ENCODE assay signal across 11 cellular contexts in the genomic region with DNA sequence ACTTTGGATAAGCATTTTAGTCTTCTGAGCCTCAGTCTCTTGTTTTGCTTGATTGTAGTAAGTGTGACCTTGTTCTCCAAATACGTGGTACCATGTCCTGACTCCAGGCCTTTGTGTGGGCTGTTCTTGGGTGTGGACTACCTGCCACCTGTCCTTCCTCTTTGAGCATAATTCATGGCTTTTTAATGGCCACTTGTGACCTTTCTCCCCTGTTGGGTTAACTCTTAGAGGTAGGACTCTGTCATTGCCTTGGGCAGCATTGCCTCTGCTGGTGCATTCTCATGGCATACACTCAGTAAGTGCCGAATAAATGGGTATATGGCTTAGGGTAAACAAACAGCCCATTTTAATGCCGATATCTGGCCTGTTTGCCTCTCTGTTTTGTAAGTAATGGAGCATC. TPM values are rescaled to one million over a fixed set of nuclear protein-coding genes. Genes with fewer than 3 reads are reported as not detected.
A peak's percentile ranks its signal among the peaks of the same experiment; 100 is the strongest.
DNase-seq lines count a peak whose midpoint lies in the region; ATAC-seq and TF ChIP-seq lines count a peak whose summit lies in the region.
"Had no signal": no experiment of that assay in that cellular context is flagged by ENCODE, and none has a peak within 500 bp of the region (broad histone marks: within the 10 kb centered on the region; RNA-seq: fewer than 3 reads in every experiment).

No MANE protein-coding gene starts in this region.

- no peaks in the 10 kb centered on the region for H3K36me3 Mint-ChIP-seq in T-helper 17 cell (ENCODE audit: low read depth)

- H3K27me3 ChIP-seq in ACC112 (ENCODE audit: insufficient read depth, low read length), result no peaks in the 10 kb centered on the region
- no peaks in the 10 kb centered on the region for H3K27me3 ChIP-seq in hepatocyte
- H3K27me3 ChIP-seq: SJCRH30 had no signal

- H3K27ac ChIP-seq in ACC112 (ENCODE audit: low read depth, low read length) (0 out of 2 replicates have a peak overlapping the region, but pooled peaks have one; percentile 88), hepatocyte (no peak overlapping the region)
- H3K27ac ChIP-seq: SJCRH30 had no signal

- no peak for TF ChIP-seq CTCF in hepatocyte (IDR thresholded peaks at IDR 0.05; ENCODE audit: poor library complexity)

- no peaks in the 10 kb centered on the region for H3K9me2 ChIP-seq in hepatocyte (replicated peaks; ENCODE audit: insufficient read depth)

- DNase-seq in COLO668 (lab: John Stamatoyannopoulos, UW; ENCODE audit: unreplicated experiment) (peak; percentile 32), T-helper 17 cell (no peak), hepatocyte (ENCODE audit: low spot score) (no peak), cerebellar cortex (ENCODE audit: low spot score) (no peak), medulla oblongata (ENCODE audit: extremely low spot score) (no peak), AG08396 (ENCODE audit: low spot score) (no peak)
- DNase-seq: nucleus accumbens; SJCRH30; stimulated activated CD4-positive, alpha-beta T cell treated with anti-CD3 and anti-CD28 coated beads, Interleukin-2, amount 100 ng/mL, for 24 hours had no signal

- H3K4me2 ChIP-seq in hepatocyte, result peak overlapping the region; percentile 95

- H3K27ac Mint-ChIP-seq in T-helper 17 cell, result peak overlapping the region; percentile 71

- H3K4me1 Mint-ChIP-seq in T-helper 17 cell, result peaks cover 40% of the 10 kb centered on the region

- no peaks in the 10 kb centered on the region for H3K27me3 Mint-ChIP-seq in T-helper 17 cell

- H3K4me3 ChIP-seq in ACC112 (ENCODE audit: low read depth, low read length) (no peak overlapping the region), hepatocyte (no peak overlapping the region)
- H3K4me3 ChIP-seq: SJCRH30 had no signal

- 78% methylated on average over 3 of the region's 3 CpGs for WGBS in hepatocyte (ENCODE audit: low lambda C conversion rate, missing lambda C conversion rate)

- H2AFZ ChIP-seq in ACC112 (ENCODE audit: low read length, unreplicated experiment) (no peak overlapping the region), hepatocyte (no peak overlapping the region)

- H3K9me3 ChIP-seq in T-helper 17 cell (ENCODE audit: control insufficient read depth, low read length, poor library complexity, severe bottlenecking), result no peaks in the 10 kb centered on the region
- H3K9me3 ChIP-seq in hepatocyte (ENCODE audit: low read depth), result no peaks in the 10 kb centered on the region
- H3K9me3 ChIP-seq: SJCRH30 had no signal

- peaks cover 74% of the 10 kb centered on the region for H3K79me2 ChIP-seq in ACC112 (ENCODE audit: control insufficient read depth, insufficient read depth, low read length, unreplicated experiment)
- H3K79me2 ChIP-seq in hepatocyte, result peaks cover 73% of the 10 kb centered on the region

- ATAC-seq in T-helper 17 cell, result no peak
- ATAC-seq in HG03460 (IDR thresholded peaks at IDR 0.05; ENCODE audit: unreplicated experiment), result no peak

- H3K4me1 ChIP-seq in ACC112 (ENCODE audit: control insufficient read depth, insufficient read depth, low read length, unreplicated experiment) (peaks cover 37% of the 10 kb centered on the region), hepatocyte (ENCODE audit: insufficient read depth) (peaks cover 26% of the 10 kb centered on the region)

- H3K36me3 ChIP-seq in ACC112 (ENCODE audit: insufficient read depth, low read length) (no peaks in the 10 kb centered on the region), hepatocyte (replicated peaks; ENCODE audit: insufficient read depth, low read depth) (no peaks in the 10 kb centered on the region)

- H4K20me1 ChIP-seq in hepatocyte (ENCODE audit: insufficient read depth, poor library complexity, severe bottlenecking), result peaks cover 7% of the 10 kb centered on the region

- H3K4me3 Mint-ChIP-seq in T-helper 17 cell, result peak overlapping the region; percentile 28

RNA-seq across cellular contexts. Expression of gene NSD2, which starts 3.0 kb away (rescaled TPM):
- total RNA-seq in T-helper 17 cell, result 10 to 100 TPM; 55.0 to 62.2 TPM
- total RNA-seq in hepatocyte, result 26.9 and 30.8 TPM in 2 replicates
- polyA plus RNA-seq in hepatocyte, result 22.0 and 25.7 TPM in 2 replicates

RNA-seq across cellular contexts. Expression of gene LETM1, which starts 18.3 kb away (rescaled TPM):
- total RNA-seq in T-helper 17 cell, result 10 to 100 TPM; 34.4 to 41.4 TPM
- 39.1 and 46.0 TPM in 2 replicates for total RNA-seq in hepatocyte
- 24.4 and 29.4 TPM in 2 replicates for polyA plus RNA-seq in hepatocyte
